Comparison of ENCODE assay signal across 8 cellular contexts in genomic region chr6:142378138-142378875, GRCh38.
DNase-seq lines count a peak whose midpoint lies in the region; ATAC-seq and TF ChIP-seq lines count a peak whose summit lies in the region.

No MANE protein-coding gene starts in this region.

- no peaks in the 10 kb centered on the region for H3K36me3 Mint-ChIP-seq in activated T-helper 17 cell treated with anti-CD3 and anti-CD28 coated beads, Interleukin-2, amount 50 U/mL, for 72 hours (ENCODE audit: low read depth)
- no peaks in the 10 kb centered on the region for H3K36me3 Mint-ChIP-seq in CD8-positive, alpha-beta T cell

- POLR2A ChIA-PET in CD8-positive, alpha-beta T cell (lab: Charles Lee): no interaction called here

- no peak for TF ChIP-seq POLR2A in NB4 (IDR thresholded peaks at IDR 0.05; ENCODE audit: extremely low read depth, insufficient read length)

- CTCF ChIA-PET in CD8-positive, alpha-beta T cell (lab: Charles Lee): interaction anchor here (0.6 to 1.5 kb wide), 2 partner anchors 10 to 232 kb away, joined by 3 to 4 read pairs; no protein-coding TSS in a partner anchor

- no peak overlapping the region for H3K27ac Mint-ChIP-seq in activated T-helper 17 cell treated with anti-CD3 and anti-CD28 coated beads, Interleukin-2, amount 50 U/mL, for 72 hours
- no peak overlapping the region for H3K27ac Mint-ChIP-seq in CD8-positive, alpha-beta T cell

- H3K4me3 ChIP-seq in NB4 (ENCODE audit: low read depth, low read length): no peak overlapping the region
- H3K4me3 ChIP-seq in CD8-positive, alpha-beta T cell (ENCODE audit: low read depth, low read length): no peak overlapping the region

- H3K27me3 Mint-ChIP-seq in activated T-helper 17 cell treated with anti-CD3 and anti-CD28 coated beads, Interleukin-2, amount 50 U/mL, for 72 hours: peaks cover 8% of the 10 kb centered on the region
- peaks cover 3% of the 10 kb centered on the region for H3K27me3 Mint-ChIP-seq in CD8-positive, alpha-beta T cell (ENCODE audit: low read depth)

- intact Hi-C loops in CD8-positive, alpha-beta T cell (cut with DNase I, micrococcal nuclease): no loop called here

- no peaks in the 10 kb centered on the region for H3K4me1 ChIP-seq in CD8-positive, alpha-beta T cell (ENCODE audit: insufficient read depth, low read length)

- no peak for TF ChIP-seq CTCF in NB4 (IDR thresholded peaks at IDR 0.05; ENCODE audit: low read depth, low read length)
- TF ChIP-seq CTCF in CD8-positive, alpha-beta T cell (IDR thresholded peaks at IDR 0.05): no peak

- H3K27ac ChIP-seq in CD8-positive, alpha-beta T cell (ENCODE audit: low read depth, low read length): no peak overlapping the region

- H3K9me3 ChIP-seq in CD8-positive, alpha-beta T cell (ENCODE audit: low read length): no peaks in the 10 kb centered on the region

- H3K36me3 ChIP-seq in CD8-positive, alpha-beta T cell (ENCODE audit: insufficient read depth, low read length): no peaks in the 10 kb centered on the region

- H3K4me1 Mint-ChIP-seq in activated T-helper 17 cell treated with anti-CD3 and anti-CD28 coated beads, Interleukin-2, amount 50 U/mL, for 72 hours: no peaks in the 10 kb centered on the region
- H3K4me1 Mint-ChIP-seq in CD8-positive, alpha-beta T cell (ENCODE audit: low read depth): peaks cover 2% of the 10 kb centered on the region

- H3K9me3 Mint-ChIP-seq in activated T-helper 17 cell treated with anti-CD3 and anti-CD28 coated beads, Interleukin-2, amount 50 U/mL, for 72 hours: no peaks in the 10 kb centered on the region
- H3K9me3 Mint-ChIP-seq in CD8-positive, alpha-beta T cell: no peaks in the 10 kb centered on the region

- no peaks in the 10 kb centered on the region for H3K27me3 ChIP-seq in CD8-positive, alpha-beta T cell (ENCODE audit: insufficient read depth, low read length)

- H3K4me3 Mint-ChIP-seq in activated T-helper 17 cell treated with anti-CD3 and anti-CD28 coated beads, Interleukin-2, amount 50 U/mL, for 72 hours: no peak overlapping the region
- no peak overlapping the region for H3K4me3 Mint-ChIP-seq in CD8-positive, alpha-beta T cell

- DNase-seq in DMS 273 treated with DMSO at 0.1 percent for 48 hours (lab: John Stamatoyannopoulos, UW) (peak; percentile 37), NB4 (ENCODE audit: low read depth) (peak; percentile 36), amniotic stem cell (lab: John Stamatoyannopoulos, UW) (peak; percentile 17), myocyte (ENCODE audit: low read depth) (peak; percentile 79), cerebellar nuclear complex (lab: John Stamatoyannopoulos, UW) (no peak)
- DNase-seq in CD8-positive, alpha-beta T cell: no peak
- DNase-seq in stimulated activated CD4-positive, alpha-beta T cell treated with anti-CD3 and anti-CD28 coated beads, Interleukin-4, amount 100 ng/mL, for 1 hour: no peak

- ATAC-seq in activated T-helper 17 cell treated with anti-CD3 and anti-CD28 coated beads, Interleukin-2, amount 50 U/mL, for 72 hours (replicated peaks): no peak
- no peak for ATAC-seq in CD8-positive, alpha-beta T cell

Comparison
In these comparisons a context has a peak if more than half of its experiments do, and no peak if none do; other contexts are left out.
1. DNase-seq: peak in DMS 273 treated with DMSO at 0.1 percent for 48 hours (single experiment), NB4 (single experiment), amniotic stem cell (single experiment) and myocyte (single experiment); none in CD8-positive, alpha-beta T cell (0 of 7), stimulated activated CD4-positive, alpha-beta T cell treated with anti-CD3 and anti-CD28 coated beads, Interleukin-4, amount 100 ng/mL, for 1 hour (single experiment) and cerebellar nuclear complex (0 of 2).